Comparison of ENCODE assay signal across 16 cellular contexts in the genomic region with DNA sequence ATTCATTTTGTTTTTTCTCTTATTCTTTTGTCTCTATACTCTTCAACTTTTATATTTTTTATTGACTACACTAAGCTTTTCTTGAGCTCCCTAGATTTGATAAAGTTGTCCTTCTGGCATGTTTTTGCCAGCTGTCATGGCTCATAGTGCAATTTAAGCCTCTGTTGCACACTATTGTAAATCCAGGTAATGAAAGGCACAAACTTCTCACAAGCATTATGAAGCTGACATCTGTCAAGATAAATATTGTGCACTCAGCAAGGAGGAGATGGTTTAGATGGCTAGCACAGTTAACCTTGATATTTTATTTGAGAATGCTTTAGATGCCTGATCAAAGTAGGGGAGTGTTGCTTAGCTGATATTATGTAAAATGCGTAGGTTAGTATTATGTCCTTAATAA.
DNase-seq lines count a peak whose midpoint lies in the region; ATAC-seq lines count a peak whose summit lies in the region.
"Had no signal": no experiment of that assay in that cellular context is flagged by ENCODE, and none has a peak within 500 bp of the region (broad histone marks: within the 10 kb centered on the region; RNA-seq: fewer than 3 reads in every experiment).

No MANE protein-coding gene starts in this region.

- intact Hi-C loops in left colon (cut with DNase I, micrococcal nuclease): no loop called here

- peak; percentile 29 for ATAC-seq in left colon
- ATAC-seq: CD8-positive, alpha-beta T cell; HepG2; K562 had no signal

- DNase-seq in DMS 273 (lab: John Stamatoyannopoulos, UW; ENCODE audit: unreplicated experiment) (peak; percentile 33), DMS 273 treated with DMSO at 0.1 percent for 48 hours (lab: John Stamatoyannopoulos, UW) (no peak), NCI-H524 treated with DMSO at 0.1 percent for 48 hours (lab: John Stamatoyannopoulos, UW) (peak; percentile 64), left colon (no peak), dedifferentiated amniotic fluid mesenchymal stem cell (ENCODE audit: extremely low spot score) (no peak), D341Med (ENCODE audit: low spot score) (no peak), NCI-H1694 (lab: John Stamatoyannopoulos, UW) (no peak), DMS53 (lab: John Stamatoyannopoulos, UW) (no peak)
- DNase-seq: CD8-positive, alpha-beta T cell; NCI-H1105 treated with DMSO at 0.1 percent for 48 hours; NCI-H146; NCI-H2029; NCI-H2227 treated with DMSO at 0.1 percent for 48 hours; SIG-M5 had no signal

Comparison
In these comparisons a context has a peak if more than half of its experiments do, and no peak if none do; other contexts are left out.
1. DNase-seq: peak in DMS 273 (single experiment) and NCI-H524 treated with DMSO at 0.1 percent for 48 hours (single experiment); none in DMS 273 treated with DMSO at 0.1 percent for 48 hours (single experiment), left colon (0 of 2), dedifferentiated amniotic fluid mesenchymal stem cell (single experiment), D341Med (single experiment), NCI-H1694 (single experiment) and DMS53 (single experiment).